In the genomic region with DNA sequence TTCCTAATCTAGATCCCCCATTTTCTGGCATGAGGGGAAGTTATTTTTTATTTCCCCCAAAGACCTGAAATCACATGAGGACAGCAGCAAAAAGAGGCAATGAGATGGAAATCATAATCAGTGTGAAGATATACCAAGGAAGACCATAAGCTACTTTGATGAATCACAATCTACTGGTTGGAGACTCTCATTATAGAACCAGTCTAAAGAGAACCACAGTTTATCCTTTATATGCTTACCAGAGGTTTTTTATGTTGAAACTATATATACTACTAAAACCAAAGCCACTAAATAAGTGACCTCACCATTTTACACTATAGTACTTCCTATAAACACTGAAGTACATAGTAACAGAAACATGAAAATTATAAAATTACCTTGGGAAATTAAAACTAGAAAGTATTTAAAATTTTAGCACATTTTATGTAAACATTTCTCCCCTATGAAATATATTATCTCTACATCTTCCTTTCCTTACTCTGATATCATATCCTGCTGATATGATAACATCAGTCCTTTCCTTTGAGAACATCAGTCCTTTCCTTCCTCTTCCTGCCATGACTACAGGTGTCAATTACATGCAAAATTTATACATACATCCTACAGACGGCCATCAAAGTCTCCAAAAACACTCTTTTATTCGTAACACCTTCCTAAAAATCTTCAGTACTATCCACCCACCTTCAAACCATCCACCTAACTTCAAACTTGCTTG, we compare ENCODE assay signal across 1 cellular context.
TF ChIP-seq lines count a peak whose summit lies in the region.

No MANE protein-coding gene starts in this region.

TF ChIP-seq in endothelial cell of umbilical vein, 7 proteins besides CTCF, POLR2A, EP300 and RAD21:
- TF ChIP-seq GATA2 (IDR thresholded peaks at IDR 0.05; ENCODE audit: insufficient read depth, insufficient read length, low read depth, low read length) (peak; percentile 56), JUN (IDR thresholded peaks at IDR 0.05; ENCODE audit: borderline replicate concordance, insufficient read depth, insufficient read length, low read depth) (no peak)
